In genomic region chr14:106620368-106620767, GRCh38 we compare ENCODE assay signal across 3 cellular contexts.
TF ChIP-seq lines count a peak whose summit lies in the region.

No MANE protein-coding gene starts in this region.

TF ChIP-seq in HepG2, 621 proteins besides CTCF, POLR2A, EP300 and RAD21:
- TF ChIP-seq ZNF724P (CRISPR knock-in tag; IDR thresholded peaks at IDR 0.05; ENCODE audit: borderline replicate concordance) (no peak), ZNF280D (CRISPR knock-in tag; IDR thresholded peaks at IDR 0.05) (no peak), HDAC1 (CRISPR knock-in tag; IDR thresholded peaks at IDR 0.05) (no peak), MAFF (IDR thresholded peaks at IDR 0.05; ENCODE audit: low read depth, low read length) (peak; percentile 86), RERE (CRISPR knock-in tag; IDR thresholded peaks at IDR 0.05; ENCODE audit: low read depth) (no peak), MAFK (conservative IDR thresholded peaks at IDR 0.05 in 1 of 2, IDR thresholded peaks at IDR 0.05 in 1 of 2; ENCODE audit: low read length in 2 of 2) (peak; percentile 82 to 94)

TF ChIP-seq in IMR-90, 13 proteins besides CTCF, POLR2A, EP300 and RAD21:
- no peak for TF ChIP-seq CHD1 (IDR thresholded peaks at IDR 0.05; ENCODE audit: low read depth, low read length)
- TF ChIP-seq MAFK (IDR thresholded peaks at IDR 0.05; ENCODE audit: low read depth, low read length) = peak; percentile 90

TF ChIP-seq in K562, 482 proteins besides CTCF, POLR2A, EP300 and RAD21:
- TF ChIP-seq MAFK (IDR thresholded peaks at IDR 0.05; ENCODE audit: low read length) (peak; percentile 42; the same call in 1 of the 2 replicates), ZNF24 (IDR thresholded peaks at IDR 0.05) (no peak), ZNF316 (IDR thresholded peaks at IDR 0.05) (peak; percentile 11; the same call in 1 of the 2 replicates), TBL1XR1 (IDR thresholded peaks at IDR 0.05; ENCODE audit: low read length in 2 of 2) (no peak), FOXK2 (conservative IDR thresholded peaks at IDR 0.05 in 1 of 2, IDR thresholded peaks at IDR 0.05 in 1 of 2; ENCODE audit: low read depth in 2 of 2) (no peak), ZNF785 (CRISPR knock-in tag; IDR thresholded peaks at IDR 0.05) (no peak), MEF2A (IDR thresholded peaks at IDR 0.05; ENCODE audit: control insufficient read depth, low read depth, low read length) (no peak), ARID3A (IDR thresholded peaks at IDR 0.05; ENCODE audit: borderline replicate concordance, low read depth, low read length) (no peak), KLF6 (CRISPR knock-in tag; IDR thresholded peaks at IDR 0.05; ENCODE audit: borderline replicate concordance) (no peak), HLTF (IDR thresholded peaks at IDR 0.05) (no peak), E4F1 (CRISPR knock-in tag; IDR thresholded peaks at IDR 0.05; ENCODE audit: borderline replicate concordance) (no peak), SMAD2 (IDR thresholded peaks at IDR 0.05; ENCODE audit: low read depth, low read length) (no peak), ATF4 (CRISPR knock-in tag; IDR thresholded peaks at IDR 0.05) (no peak), MXI1 (IDR thresholded peaks at IDR 0.05; ENCODE audit: low read depth, low read length) (no peak), MAFG (tag; conservative IDR thresholded peaks at IDR 0.05) (0 out of 2 replicates have a peak, but pooled peaks have one; percentile 12), YBX1 (IDR thresholded peaks at IDR 0.05) (no peak), TARDBP (IDR thresholded peaks at IDR 0.05) (no peak), ZNF384 (IDR thresholded peaks at IDR 0.05; ENCODE audit: low read depth, low read length) (no peak), L3MBTL2 (IDR thresholded peaks at IDR 0.05) (no peak), ATF1 (CRISPR knock-in tag; IDR thresholded peaks at IDR 0.05) (no peak), ATF1 (tag; IDR thresholded peaks at IDR 0.05) (no peak), MAFF (IDR thresholded peaks at IDR 0.05; ENCODE audit: low read length) (peak; percentile 45; the same call in 1 of the 2 replicates), ZNF511 (CRISPR knock-in tag; IDR thresholded peaks at IDR 0.05) (no peak)
